In the genomic region with DNA sequence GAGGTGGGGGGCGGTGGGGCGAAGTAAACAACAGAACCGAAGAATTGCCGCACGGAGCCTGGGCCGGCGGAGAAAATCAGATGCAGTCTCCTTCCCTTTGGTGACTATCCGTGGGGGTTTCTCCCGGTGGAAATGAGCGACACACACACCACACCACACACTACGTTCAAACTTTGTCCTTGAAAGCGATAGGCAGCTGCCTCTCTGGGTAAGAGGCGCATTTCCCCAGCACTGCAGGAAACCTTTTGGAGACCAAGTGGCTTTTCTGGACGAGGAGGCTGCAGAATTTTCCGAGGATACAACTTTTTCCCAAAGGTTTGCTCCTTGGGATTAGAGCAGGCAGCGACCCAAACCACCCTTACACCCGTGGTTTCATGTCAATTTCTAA, we compare ENCODE assay signal across 2 cellular contexts.
TF ChIP-seq lines count a peak whose summit lies in the region.

No MANE protein-coding gene starts in this region.

TF ChIP-seq in A549, 52 proteins besides CTCF, POLR2A, EP300 and RAD21 (continued from another document):
- TF ChIP-seq, protein P1, sequence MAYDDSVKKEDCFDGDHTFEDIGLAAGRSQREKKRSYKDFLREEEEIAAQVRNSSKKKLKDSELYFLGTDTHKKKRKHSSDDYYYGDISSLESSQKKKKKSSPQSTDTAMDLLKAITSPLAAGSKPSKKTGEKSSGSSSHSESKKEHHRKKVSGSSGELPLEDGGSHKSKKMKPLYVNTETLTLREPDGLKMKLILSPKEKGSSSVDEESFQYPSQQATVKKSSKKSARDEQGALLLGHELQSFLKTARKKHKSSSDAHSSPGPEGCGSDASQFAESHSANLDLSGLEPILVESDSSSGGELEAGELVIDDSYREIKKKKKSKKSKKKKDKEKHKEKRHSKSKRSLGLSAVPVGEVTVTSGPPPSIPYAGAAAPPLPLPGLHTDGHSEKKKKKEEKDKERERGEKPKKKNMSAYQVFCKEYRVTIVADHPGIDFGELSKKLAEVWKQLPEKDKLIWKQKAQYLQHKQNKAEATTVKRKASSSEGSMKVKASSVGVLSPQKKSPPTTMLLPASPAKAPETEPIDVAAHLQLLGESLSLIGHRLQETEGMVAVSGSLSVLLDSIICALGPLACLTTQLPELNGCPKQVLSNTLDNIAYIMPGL (CRISPR knock-in tag; IDR thresholded peaks at IDR 0.05; ENCODE audit: borderline replicate concordance): no peak
- TF ChIP-seq HOXB13 (CRISPR knock-in tag; IDR thresholded peaks at IDR 0.05; ENCODE audit: low read depth) (no peak), ZFP36 (IDR thresholded peaks at IDR 0.05; ENCODE audit: borderline replicate concordance, partially characterized antibody) (no peak), BHLHE40 (IDR thresholded peaks at IDR 0.05; ENCODE audit: low read depth, low read length) (no peak), NPAS2 (CRISPR knock-in tag; IDR thresholded peaks at IDR 0.05; ENCODE audit: borderline replicate concordance) (no peak), RARB (CRISPR knock-in tag; IDR thresholded peaks at IDR 0.05) (no peak)
- TF ChIP-seq, protein P2, sequence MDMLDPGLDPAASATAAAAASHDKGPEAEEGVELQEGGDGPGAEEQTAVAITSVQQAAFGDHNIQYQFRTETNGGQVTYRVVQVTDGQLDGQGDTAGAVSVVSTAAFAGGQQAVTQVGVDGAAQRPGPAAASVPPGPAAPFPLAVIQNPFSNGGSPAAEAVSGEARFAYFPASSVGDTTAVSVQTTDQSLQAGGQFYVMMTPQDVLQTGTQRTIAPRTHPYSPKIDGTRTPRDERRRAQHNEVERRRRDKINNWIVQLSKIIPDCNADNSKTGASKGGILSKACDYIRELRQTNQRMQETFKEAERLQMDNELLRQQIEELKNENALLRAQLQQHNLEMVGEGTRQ (IDR thresholded peaks at IDR 0.05): no peak

TF ChIP-seq in GM23338, 12 proteins besides CTCF, POLR2A, EP300 and RAD21:
- TF ChIP-seq ZNF462 (CRISPR knock-in tag; IDR thresholded peaks at IDR 0.05) (no peak), ZNF331 (CRISPR knock-in tag; IDR thresholded peaks at IDR 0.05; ENCODE audit: low read depth) (no peak), EZH2 (IDR thresholded peaks at IDR 0.05; ENCODE audit: low read depth, unreplicated experiment) (no peak), ETS1 (IDR thresholded peaks at IDR 0.05) (no peak), EZH2phosphoT487 (IDR thresholded peaks at IDR 0.05; ENCODE audit: unreplicated experiment) (no peak), ZNF114 (CRISPR knock-in tag; IDR thresholded peaks at IDR 0.05) (no peak), JUNB (IDR thresholded peaks at IDR 0.05; ENCODE audit: unreplicated experiment) (no peak), STAT1 (IDR thresholded peaks at IDR 0.05; ENCODE audit: unreplicated experiment) (no peak), NANOG (IDR thresholded peaks at IDR 0.05; ENCODE audit: borderline replicate concordance) (no peak), CREB1 (CRISPR knock-in tag; IDR thresholded peaks at IDR 0.05; ENCODE audit: low read depth) (no peak), POLR2AphosphoS5 (IDR thresholded peaks at IDR 0.05; ENCODE audit: low read depth) (no peak)
- TF ChIP-seq, protein P3, sequence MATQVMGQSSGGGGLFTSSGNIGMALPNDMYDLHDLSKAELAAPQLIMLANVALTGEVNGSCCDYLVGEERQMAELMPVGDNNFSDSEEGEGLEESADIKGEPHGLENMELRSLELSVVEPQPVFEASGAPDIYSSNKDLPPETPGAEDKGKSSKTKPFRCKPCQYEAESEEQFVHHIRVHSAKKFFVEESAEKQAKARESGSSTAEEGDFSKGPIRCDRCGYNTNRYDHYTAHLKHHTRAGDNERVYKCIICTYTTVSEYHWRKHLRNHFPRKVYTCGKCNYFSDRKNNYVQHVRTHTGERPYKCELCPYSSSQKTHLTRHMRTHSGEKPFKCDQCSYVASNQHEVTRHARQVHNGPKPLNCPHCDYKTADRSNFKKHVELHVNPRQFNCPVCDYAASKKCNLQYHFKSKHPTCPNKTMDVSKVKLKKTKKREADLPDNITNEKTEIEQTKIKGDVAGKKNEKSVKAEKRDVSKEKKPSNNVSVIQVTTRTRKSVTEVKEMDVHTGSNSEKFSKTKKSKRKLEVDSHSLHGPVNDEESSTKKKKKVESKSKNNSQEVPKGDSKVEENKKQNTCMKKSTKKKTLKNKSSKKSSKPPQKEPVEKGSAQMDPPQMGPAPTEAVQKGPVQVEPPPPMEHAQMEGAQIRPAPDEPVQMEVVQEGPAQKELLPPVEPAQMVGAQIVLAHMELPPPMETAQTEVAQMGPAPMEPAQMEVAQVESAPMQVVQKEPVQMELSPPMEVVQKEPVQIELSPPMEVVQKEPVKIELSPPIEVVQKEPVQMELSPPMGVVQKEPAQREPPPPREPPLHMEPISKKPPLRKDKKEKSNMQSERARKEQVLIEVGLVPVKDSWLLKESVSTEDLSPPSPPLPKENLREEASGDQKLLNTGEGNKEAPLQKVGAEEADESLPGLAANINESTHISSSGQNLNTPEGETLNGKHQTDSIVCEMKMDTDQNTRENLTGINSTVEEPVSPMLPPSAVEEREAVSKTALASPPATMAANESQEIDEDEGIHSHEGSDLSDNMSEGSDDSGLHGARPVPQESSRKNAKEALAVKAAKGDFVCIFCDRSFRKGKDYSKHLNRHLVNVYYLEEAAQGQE (IDR thresholded peaks at IDR 0.05; ENCODE audit: unreplicated experiment): no peak
TF ChIP-seq in GM23338: peak in this region for 0.
